Comparison of ENCODE assay signal across 16 cellular contexts in the genomic region with DNA sequence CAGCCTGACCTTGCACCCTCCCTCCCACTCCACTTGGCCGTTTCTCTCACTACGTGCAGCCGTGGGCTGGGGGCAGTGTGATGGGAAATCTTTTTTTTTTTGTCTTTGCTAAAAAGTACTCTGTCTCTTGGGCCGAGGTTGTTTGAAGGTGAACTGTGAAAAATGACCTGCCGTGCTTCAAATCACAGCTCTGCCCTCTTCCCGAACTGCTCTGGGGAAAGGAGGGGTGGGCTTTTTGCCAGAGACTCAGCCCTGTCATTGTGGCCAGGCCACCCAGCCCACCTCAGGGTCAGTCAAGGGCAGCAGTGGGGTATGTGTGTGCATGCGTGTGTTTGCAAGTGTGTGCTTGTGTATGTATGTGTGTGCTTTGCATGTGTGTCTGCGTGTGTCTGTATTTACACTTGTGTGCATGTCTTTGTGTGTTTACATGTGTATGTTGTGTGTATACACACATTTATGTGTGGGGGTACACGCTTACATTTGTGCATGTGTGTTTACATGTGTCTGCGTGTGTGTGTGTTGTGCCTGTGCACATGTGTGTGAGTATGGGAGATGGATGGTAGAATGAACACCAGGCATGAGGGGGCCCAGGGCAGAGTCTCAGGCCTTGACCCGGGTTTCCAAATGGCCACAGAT.
DNase-seq lines count a peak whose midpoint lies in the region; ATAC-seq and TF ChIP-seq lines count a peak whose summit lies in the region.
"Had no signal": no experiment of that assay in that cellular context is flagged by ENCODE, and none has a peak within 500 bp of the region (broad histone marks: within the 10 kb centered on the region; RNA-seq: fewer than 3 reads in every experiment).

No MANE protein-coding gene starts in this region.

- H3K27me3 ChIP-seq in RWPE2 (ENCODE audit: insufficient read depth, poor library complexity, severe bottlenecking) (no peaks in the 10 kb centered on the region), tibial nerve (no peaks in the 10 kb centered on the region)

- WGBS in tibial nerve, 2 donors = 42 to 45% methylated on average over 11 of the region's 11 CpGs

- TF ChIP-seq EP300 in tibial nerve (IDR thresholded peaks at IDR 0.05) = no peak

- peaks cover 7% of the 10 kb centered on the region for H3K4me1 ChIP-seq in RWPE2 (ENCODE audit: insufficient read depth, poor library complexity, severe bottlenecking)
- peaks cover 3 to 49% (median 20%) of the 10 kb centered on the region in 4 donors for H3K4me1 ChIP-seq in tibial nerve

- H3K36me3 ChIP-seq in RWPE2 (ENCODE audit: low read depth) = no peaks in the 10 kb centered on the region
- no peaks in the 10 kb centered on the region for H3K36me3 ChIP-seq in tibial nerve

- no peak overlapping the region for H3K4me3 Mint-ChIP-seq in neural crest cell
- H3K4me3 Mint-ChIP-seq: activated CD4-positive, alpha-beta T cell treated with anti-CD3 and anti-CD28 coated beads, Interleukin-2, amount 10 ng/mL, durations not matched to agents 7 days and 5 days; natural killer cell; stimulated activated naive CD8-positive, alpha-beta T cell treated with anti-CD3 and anti-CD28 coated beads, Interleukin-15, Interleukin-2, amounts not matched to agents 100 ng/mL and 50 ng/mL, for 24 hours had no signal

- H3K9me3 Mint-ChIP-seq in neural crest cell = no peaks in the 10 kb centered on the region
- H3K9me3 Mint-ChIP-seq: natural killer cell; stimulated activated naive CD8-positive, alpha-beta T cell treated with anti-CD3 and anti-CD28 coated beads, Interleukin-15, Interleukin-2, amounts not matched to agents 100 ng/mL and 50 ng/mL, for 24 hours had no signal

- peak overlapping the region; percentile 89 for H3K27ac Mint-ChIP-seq in neural crest cell (ENCODE audit: unreplicated experiment)
- H3K27ac Mint-ChIP-seq: activated CD4-positive, alpha-beta T cell treated with anti-CD3 and anti-CD28 coated beads, Interleukin-2, amount 10 ng/mL, durations not matched to agents 7 days and 5 days; natural killer cell; stimulated activated naive CD8-positive, alpha-beta T cell treated with anti-CD3 and anti-CD28 coated beads, Interleukin-15, Interleukin-2, amounts not matched to agents 100 ng/mL and 50 ng/mL, for 24 hours had no signal

- POLR2A ChIA-PET in GM10248 (lab: Yijun Ruan, JAX) = no interaction called here

- TF ChIP-seq CTCF in RWPE2 (IDR thresholded peaks at IDR 0.05; ENCODE audit: poor library complexity, severe bottlenecking) = no peak
- TF ChIP-seq CTCF in neural crest cell (conservative IDR thresholded peaks at IDR 0.05) = no peak
- no peak for TF ChIP-seq CTCF in tibial nerve (IDR thresholded peaks at IDR 0.05)
- no peak for TF ChIP-seq CTCF in foreskin fibroblast (IDR thresholded peaks at IDR 0.05; ENCODE audit: low read depth, low read length)
- no peak for TF ChIP-seq CTCF in GM10248 (IDR thresholded peaks at IDR 0.05; ENCODE audit: control extremely low read depth, extremely low read depth, low read depth, missing control alignments)

- H3K27me3 Mint-ChIP-seq in neural crest cell (ENCODE audit: low read depth) = no peaks in the 10 kb centered on the region
- H3K27me3 Mint-ChIP-seq: activated CD4-positive, alpha-beta T cell treated with anti-CD3 and anti-CD28 coated beads, Interleukin-2, amount 10 ng/mL, durations not matched to agents 7 days and 5 days; stimulated activated naive CD8-positive, alpha-beta T cell treated with anti-CD3 and anti-CD28 coated beads, Interleukin-15, Interleukin-2, amounts not matched to agents 100 ng/mL and 50 ng/mL, for 24 hours had no signal

- no peak for TF ChIP-seq POLR2A in tibial nerve (IDR thresholded peaks at IDR 0.05)

- no peaks in the 10 kb centered on the region for H3K9me3 ChIP-seq in RWPE2 (ENCODE audit: severe bottlenecking)
- H3K9me3 ChIP-seq in tibial nerve = peaks cover 0 to 10% (median 1%) of the 10 kb centered on the region in 4 donors

- H3K4me3 ChIP-seq in RWPE2 (ENCODE audit: severe bottlenecking) = no peak overlapping the region
- H3K4me3 ChIP-seq in tibial nerve = no peak overlapping the region
- no peak overlapping the region for H3K4me3 ChIP-seq in foreskin fibroblast (ENCODE audit: low read depth in 1 of 2, low read length in 2 of 2)

- CTCF ChIA-PET in GM10248 (lab: Yijun Ruan, JAX) = interaction anchor here (1.3 kb wide), 1 partner anchor 688 kb away, joined by 3 read pairs; no protein-coding TSS in a partner anchor

- H3K4me1 Mint-ChIP-seq in neural crest cell = peaks cover 27% of the 10 kb centered on the region
- H3K4me1 Mint-ChIP-seq: activated CD4-positive, alpha-beta T cell treated with anti-CD3 and anti-CD28 coated beads, Interleukin-2, amount 10 ng/mL, durations not matched to agents 7 days and 5 days; natural killer cell had no signal

- peak overlapping the region; percentile 47 for H3K27ac ChIP-seq in RWPE2 (ENCODE audit: poor library complexity, severe bottlenecking)
- peak overlapping the region; percentile 54 for H3K27ac ChIP-seq in epithelial cell of prostate
- peak overlapping the region in 3 of 4 donors; percentile 70 to 88 (median 77) for H3K27ac ChIP-seq in tibial nerve
- H3K27ac ChIP-seq: HL-60 had no signal

- no peak for ATAC-seq in RWPE2 (ENCODE audit: low read depth)
- ATAC-seq: natural killer cell had no signal

- DNase-seq in RWPE2 (ENCODE audit: low spot score) (no peak), epithelial cell of prostate (ENCODE audit: low read depth, low spot score) (no peak), neural crest cell (ENCODE audit: low read depth, low spot score) (no peak), tibial nerve (ENCODE audit: low spot score in 2 of 2) (no peak), foreskin fibroblast (no peak), GM10248 (ENCODE audit: extremely low spot score) (no peak), COLO668 (lab: John Stamatoyannopoulos, UW; ENCODE audit: unreplicated experiment) (no peak), NCI-H524 (lab: John Stamatoyannopoulos, UW) (no peak)
- DNase-seq: activated CD4-positive, alpha-beta T cell treated with anti-CD3 and anti-CD28 coated beads, Interleukin-2, amount 10 ng/mL, durations not matched to agents 7 days and 5 days; cerebellar nuclear complex; natural killer cell; NCI-H146; NCI-H2227 treated with DMSO at 0.1 percent for 48 hours; T1000 had no signal

- H3K36me3 Mint-ChIP-seq in neural crest cell (ENCODE audit: low read depth) = no peaks in the 10 kb centered on the region
- H3K36me3 Mint-ChIP-seq: natural killer cell had no signal
